14 cellular contexts compared by ENCODE assay signal in genomic region chr21:16775056-16775455, GRCh38.
DNase-seq lines count a peak whose midpoint lies in the region; ATAC-seq and TF ChIP-seq lines count a peak whose summit lies in the region.
"Had no signal": no experiment of that assay in that cellular context is flagged by ENCODE, and none has a peak within 500 bp of the region (broad histone marks: within the 10 kb centered on the region; RNA-seq: fewer than 3 reads in every experiment).

No MANE protein-coding gene starts in this region.

- peak overlapping the region; percentile 28; the same call in 1 of the 2 replicates for H3K9ac ChIP-seq in HUES64 (ENCODE audit: low read depth, low read length)

- H3K9me3 ChIP-seq in HUES64 (ENCODE audit: insufficient read depth, low read depth, low read length) (no peaks in the 10 kb centered on the region), hepatocyte (ENCODE audit: low read depth) (no peaks in the 10 kb centered on the region), lower lobe of right lung (no peaks in the 10 kb centered on the region)
- H3K9me3 ChIP-seq: BE2C, body of pancreas, mucosa of descending colon, suprapubic skin had no signal

- no peak overlapping the region for H3K4me3 ChIP-seq in HUES64 (ENCODE audit: low read length)
- H3K4me3 ChIP-seq in hepatocyte: no peak overlapping the region
- H3K4me3 ChIP-seq in lower lobe of right lung: no peak overlapping the region
- H3K4me3 ChIP-seq: body of pancreas, mucosa of descending colon, suprapubic skin had no signal

- H4K20me1 ChIP-seq in hepatocyte (ENCODE audit: insufficient read depth, poor library complexity, severe bottlenecking): no peaks in the 10 kb centered on the region

- intact Hi-C loops in lower lobe of right lung (cut with DNase I): no loop called here

- 88% methylated on average over 4 of the region's 4 CpGs for WGBS in HUES64
- 68% methylated on average over 4 of the region's 4 CpGs for WGBS in hepatocyte (ENCODE audit: low lambda C conversion rate, missing lambda C conversion rate)

- ATAC-seq in HG03175 (IDR thresholded peaks at IDR 0.05; ENCODE audit: unreplicated experiment): no peak
- no peak for ATAC-seq in lower lobe of right lung
- ATAC-seq: body of pancreas, mucosa of descending colon, PC-3 had no signal

- H3K36me3 ChIP-seq in HUES64 (ENCODE audit: insufficient read depth, low read length): no peaks in the 10 kb centered on the region
- no peaks in the 10 kb centered on the region for H3K36me3 ChIP-seq in hepatocyte (replicated peaks; ENCODE audit: insufficient read depth, low read depth)
- H3K36me3 ChIP-seq in lower lobe of right lung: no peaks in the 10 kb centered on the region
- H3K36me3 ChIP-seq: BE2C, suprapubic skin had no signal

- peaks cover 6% of the 10 kb centered on the region; the same call in 1 of the 2 replicates for H3K4me1 ChIP-seq in HUES64 (ENCODE audit: insufficient read depth, low read length)
- H3K4me1 ChIP-seq in hepatocyte (ENCODE audit: insufficient read depth): no peaks in the 10 kb centered on the region
- no peaks in the 10 kb centered on the region for H3K4me1 ChIP-seq in lower lobe of right lung
- H3K4me1 ChIP-seq: BE2C, body of pancreas, suprapubic skin had no signal

- no peak overlapping the region for H3K4me2 ChIP-seq in hepatocyte

- peak overlapping the region; percentile 38 for H2AFZ ChIP-seq in hepatocyte

- TF ChIP-seq CTCF in VCaP (conservative IDR thresholded peaks at IDR 0.05): peak; percentile 5; the same call in 1 of the 2 replicates
- no peak for TF ChIP-seq CTCF in hepatocyte (IDR thresholded peaks at IDR 0.05; ENCODE audit: poor library complexity)
- TF ChIP-seq CTCF in lower lobe of right lung (IDR thresholded peaks at IDR 0.05): no peak

- no peaks in the 10 kb centered on the region for H3K79me2 ChIP-seq in hepatocyte

- no peaks in the 10 kb centered on the region for H3K9me2 ChIP-seq in hepatocyte (replicated peaks; ENCODE audit: insufficient read depth)

- H3K27me3 ChIP-seq in HUES64 (ENCODE audit: insufficient read depth, low read length) (no peaks in the 10 kb centered on the region), hepatocyte (no peaks in the 10 kb centered on the region), lower lobe of right lung (ENCODE audit: low read depth) (no peaks in the 10 kb centered on the region)
- H3K27me3 ChIP-seq: BE2C, body of pancreas, suprapubic skin had no signal

- DNase-seq in hepatocyte (ENCODE audit: low spot score): no peak
- DNase-seq in pons (ENCODE audit: low spot score): peak; percentile 89
- DNase-seq in lower lobe of right lung: no peak
- no peak for DNase-seq in LoVo (ENCODE audit: low spot score)
- DNase-seq: activated effector memory CD4-positive, alpha-beta T cell treated with Interleukin-2 at 50 U/mL for 16 hours; BE2C; effector CD8-positive, alpha-beta T cell; mucosa of descending colon; PC-3 had no signal

- H3K27ac ChIP-seq in HUES64 (ENCODE audit: low read depth, low read length) (no peak overlapping the region; the same call in 1 of the 2 replicates), VCaP (peak overlapping the region; percentile 7), hepatocyte (no peak overlapping the region), lower lobe of right lung (no peak overlapping the region)
- H3K27ac ChIP-seq: body of pancreas, suprapubic skin had no signal
